8 cellular contexts compared by ENCODE assay signal in genomic region chr1:48471603-48472576, GRCh38. TPM values are rescaled to one million over a fixed set of nuclear protein-coding genes. Genes with fewer than 3 reads are reported as not detected.
A peak's percentile ranks its signal among the peaks of the same experiment; 100 is the strongest.
DNase-seq lines count a peak whose midpoint lies in the region; ATAC-seq and TF ChIP-seq lines count a peak whose summit lies in the region.

Gene SPATA6 (minus strand): TSS chr1:48472204. CDS start chr1:48472008, 196 bp downstream.

- POLR2A ChIA-PET in AG04450 (lab: Yijun Ruan, JAX) = interaction anchor here (1.0 to 1.4 kb wide), 4 partner anchors 9 to 142 kb away, joined by 3 to 11 read pairs (median 6); no protein-coding TSS in a partner anchor

- H3K4me3 Mint-ChIP-seq in dendritic cell treated with granulocyte-macrophage colony-stimulating factor and Interleukin-4, amounts not matched to agents 40 ng/mL and 50 ng/mL, for 4 days = peak within 1 kb of the TSS; percentile 86

- peak within 1 kb of the TSS; percentile 77 for H3K4me3 ChIP-seq in AG04450 (ENCODE audit: low read depth, low read length)

- peak within 1 kb of the TSS; percentile 43 for H3K27ac ChIP-seq in AG04450 (ENCODE audit: low read depth, low read length)

- H3K9me3 ChIP-seq in AG04450 (ENCODE audit: control insufficient read depth, insufficient read depth, low read length) = no peaks in the 10 kb centered on the region; the same call in 1 of the 2 replicates

- peak within 1 kb of the TSS; percentile 79 for H3K27ac Mint-ChIP-seq in dendritic cell treated with granulocyte-macrophage colony-stimulating factor and Interleukin-4, amounts not matched to agents 40 ng/mL and 50 ng/mL, for 4 days

- CTCF ChIA-PET in AG04450 (lab: Charles Lee) = interaction anchor here (0.6 to 2.1 kb wide), 12 partner anchors 10 to 1209 kb away, joined by 3 to 27 read pairs (median 4); no protein-coding TSS in a partner anchor

- H3K36me3 Mint-ChIP-seq in dendritic cell treated with granulocyte-macrophage colony-stimulating factor and Interleukin-4, amounts not matched to agents 40 ng/mL and 50 ng/mL, for 4 days (ENCODE audit: low read depth) = peaks cover 7% of the 10 kb centered on the region

- H3K27me3 ChIP-seq in AG04450 (ENCODE audit: control insufficient read depth, insufficient read depth, low read length) = no peaks in the 10 kb centered on the region

- intact Hi-C loops in dendritic cell treated with granulocyte-macrophage colony-stimulating factor and Interleukin-4, amounts not matched to agents 40 ng/mL and 50 ng/mL, for 4 days (cut with micrococcal nuclease) = no loop called here

- ATAC-seq in GM19023 (IDR thresholded peaks at IDR 0.05; ENCODE audit: unreplicated experiment) = peak; percentile 100
- peak; percentile 99 for ATAC-seq in HG03175 (IDR thresholded peaks at IDR 0.05; ENCODE audit: unreplicated experiment)
- ATAC-seq in left lobe of liver = peak; percentile 97

- peak; percentile 89 for DNase-seq in AG04450 (ENCODE audit: low read depth, low spot score)
- DNase-seq in NCI-H226 = peak; percentile 81
- peak; percentile 93 to 95 for DNase-seq in activated CD4-positive, alpha-beta T cell treated with anti-CD3 and anti-CD28 coated beads, Interleukin-2, amount 50 U/mL, for 4 hours
- DNase-seq in left lobe of liver (ENCODE audit: low spot score) = peak; percentile 98
- peak; percentile 91 to 98 (median 96) for DNase-seq in stimulated activated CD4-positive, alpha-beta T cell treated with anti-CD3 and anti-CD28 coated beads, Interleukin-1b, Interleukin-23, amount 100 ng/mL, for 24 hours (ENCODE audit: low read depth in 4 of 4, low spot score in 1 of 4)

- no peak for TF ChIP-seq CTCF in AG04450 (IDR thresholded peaks at IDR 0.05; ENCODE audit: low read depth, low read length)

- peaks cover 13% of the 10 kb centered on the region for H3K9me3 Mint-ChIP-seq in dendritic cell treated with granulocyte-macrophage colony-stimulating factor and Interleukin-4, amounts not matched to agents 40 ng/mL and 50 ng/mL, for 4 days

- H3K4me1 Mint-ChIP-seq in dendritic cell treated with granulocyte-macrophage colony-stimulating factor and Interleukin-4, amounts not matched to agents 40 ng/mL and 50 ng/mL, for 4 days (ENCODE audit: low read depth) = peaks cover 30% of the 10 kb centered on the region

- H3K27me3 Mint-ChIP-seq in dendritic cell treated with granulocyte-macrophage colony-stimulating factor and Interleukin-4, amounts not matched to agents 40 ng/mL and 50 ng/mL, for 4 days = no peaks in the 10 kb centered on the region

RNA-seq across cellular contexts. Expression of gene SPATA6, which starts in this region (rescaled TPM):
- polyA plus RNA-seq in AG04450 (2011; rRNA removed) = 4.6 and 6.1 TPM in 2 replicates
- 9.0 and 12.2 TPM in 2 replicates for polyA minus RNA-seq in AG04450 (2011; rRNA and poly(A)+ RNA removed)
- total RNA-seq in left lobe of liver = 7.5 TPM

Comparison
In these comparisons a context has a peak if more than half of its experiments do, and no peak if none do; other contexts are left out.
1. Peak in every context shown above with its lines: DNase-seq, ATAC-seq, H3K4me3 ChIP-seq and H3K27ac ChIP-seq.